Comparison of ENCODE assay signal across 1 cellular context in the genomic region with DNA sequence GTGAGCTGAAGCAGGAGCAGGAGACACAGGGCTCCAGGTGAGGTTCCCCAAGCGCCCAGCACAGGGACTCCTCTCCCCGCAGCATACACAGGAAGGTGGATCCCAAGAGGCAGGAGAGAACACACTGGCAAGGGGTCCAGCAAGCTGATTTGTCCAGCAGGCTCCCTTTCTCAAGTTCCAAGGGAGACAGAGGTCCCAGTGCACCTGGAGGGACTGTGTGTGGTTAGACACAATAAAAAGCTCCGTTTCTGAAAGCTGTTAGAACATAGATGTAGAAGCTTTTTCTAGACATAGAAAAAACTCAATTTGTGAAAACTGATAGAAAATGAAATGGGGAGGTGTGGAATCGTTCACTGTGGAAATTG.
TF ChIP-seq lines count a peak whose summit lies in the region.

No MANE protein-coding gene starts in this region.

TF ChIP-seq in neural cell, 6 proteins besides CTCF, POLR2A, EP300 and RAD21 (continued from another document):
- TF ChIP-seq REST (IDR thresholded peaks at IDR 0.05; ENCODE audit: borderline replicate concordance) (no peak), MXI1 (conservative IDR thresholded peaks at IDR 0.05; ENCODE audit: poor library complexity, severe bottlenecking) (no peak), POLR2AphosphoS5 (IDR thresholded peaks at IDR 0.05) (no peak), SMC3 (conservative IDR thresholded peaks at IDR 0.05; ENCODE audit: poor library complexity) (peak; percentile 8), TAF1 (IDR thresholded peaks at IDR 0.05; ENCODE audit: low read depth) (no peak)
